14 cellular contexts compared by ENCODE assay signal in genomic region chr9:7137571-7137970, GRCh38.
DNase-seq lines count a peak whose midpoint lies in the region; ATAC-seq and TF ChIP-seq lines count a peak whose summit lies in the region.
"Had no signal": no experiment of that assay in that cellular context is flagged by ENCODE, and none has a peak within 500 bp of the region (broad histone marks: within the 10 kb centered on the region; RNA-seq: fewer than 3 reads in every experiment).

No MANE protein-coding gene starts in this region.

- intact Hi-C loops in gastrocnemius medialis (cut with DNase I; ENCODE audit: low total_unique reads): loop anchor here (1.0 kb wide), 1 partner anchor 33 kb away; no protein-coding TSS in a partner anchor

- H3K27ac ChIP-seq in HEK293 (ENCODE audit: extremely low read depth, low read depth, low read length) (no peak overlapping the region), gastrocnemius medialis (peak overlapping the region in 3 of 4 donors; percentile 58 to 71 (median 61))
- H3K27ac ChIP-seq: C4-2B had no signal

- H3K4me1 Mint-ChIP-seq in central memory CD8-positive, alpha-beta T cell: peaks cover 12% of the 10 kb centered on the region
- H3K4me1 Mint-ChIP-seq: B cell had no signal

- no peaks in the 10 kb centered on the region for H3K27me3 ChIP-seq in gastrocnemius medialis

- no peak overlapping the region for H3K4me3 Mint-ChIP-seq in central memory CD8-positive, alpha-beta T cell
- H3K4me3 Mint-ChIP-seq: B cell; CD4-positive, alpha-beta memory T cell had no signal

- DNase-seq in NCI-H2081 (lab: John Stamatoyannopoulos, UW) (peak; percentile 43 to 84), gastrocnemius medialis (no peak), mesenteric fat pad (ENCODE audit: low spot score) (no peak), kidney tubule cell (ENCODE audit: low spot score) (no peak)
- no peak for DNase-seq in central memory CD8-positive, alpha-beta T cell (ENCODE audit: low spot score in 2 of 2)
- DNase-seq: Caco-2; CD4-positive, alpha-beta memory T cell; DND-41; GDM1; HCEC 1CT had no signal

- H3K36me3 ChIP-seq in HEK293 (ENCODE audit: control insufficient read depth in 2 of 2, insufficient read depth in 1 of 2, low read length in 2 of 2) (no peaks in the 10 kb centered on the region), gastrocnemius medialis (no peaks in the 10 kb centered on the region)

- H3K9me3 Mint-ChIP-seq in central memory CD8-positive, alpha-beta T cell: no peaks in the 10 kb centered on the region
- H3K9me3 Mint-ChIP-seq: CD4-positive, alpha-beta memory T cell had no signal

- H3K4me3 ChIP-seq in HEK293 (ENCODE audit: low read depth, low read length): no peak overlapping the region
- no peak overlapping the region for H3K4me3 ChIP-seq in gastrocnemius medialis

- H3K27me3 Mint-ChIP-seq in central memory CD8-positive, alpha-beta T cell: no peaks in the 10 kb centered on the region
- H3K27me3 Mint-ChIP-seq: B cell; CD4-positive, alpha-beta memory T cell had no signal

- no peak for ATAC-seq in central memory CD8-positive, alpha-beta T cell (replicated peaks; ENCODE audit: extremely low read depth, poor library complexity, severe bottlenecking)
- ATAC-seq in gastrocnemius medialis: no peak
- no peak for ATAC-seq in HG03045 (IDR thresholded peaks at IDR 0.05; ENCODE audit: unreplicated experiment)

- H3K4me1 ChIP-seq in HEK293 (ENCODE audit: control insufficient read depth, insufficient read depth, low read length) (no peaks in the 10 kb centered on the region), gastrocnemius medialis (peaks cover 30 to 32% of the 10 kb centered on the region in 2 donors)
- H3K4me1 ChIP-seq: Caco-2 had no signal

- TF ChIP-seq CTCF in HEK293 (tag by site-specific recombination; IDR thresholded peaks at IDR 0.05) (no peak), gastrocnemius medialis (IDR thresholded peaks at IDR 0.05 in 4 of 5, conservative IDR thresholded peaks at IDR 0.05 in 1 of 5) (no peak)

- in situ Hi-C loops in gastrocnemius medialis (cut with MboI; ENCODE audit: low sequenced_read_pairs in 4 of 4): no loop called here

- H3K9me3 ChIP-seq in HEK293 (ENCODE audit: control insufficient read depth, insufficient read depth, low read depth, low read length) (no peaks in the 10 kb centered on the region), gastrocnemius medialis (no peaks in the 10 kb centered on the region)
- H3K9me3 ChIP-seq: Caco-2 had no signal

- TF ChIP-seq POLR2A in gastrocnemius medialis (IDR thresholded peaks at IDR 0.05): no peak

- CTCF ChIA-PET in HEK293 (lab: Yijun Ruan, JAX): no interaction called here

- H3K27ac Mint-ChIP-seq in central memory CD8-positive, alpha-beta T cell (ENCODE audit: low read depth): peak overlapping the region; percentile 19
- H3K27ac Mint-ChIP-seq: B cell; CD4-positive, alpha-beta memory T cell had no signal

- H3K36me3 Mint-ChIP-seq in central memory CD8-positive, alpha-beta T cell (ENCODE audit: insufficient read depth): peaks cover 21% of the 10 kb centered on the region

- POLR2A ChIA-PET in HEK293 (lab: Yijun Ruan, JAX): no interaction called here

TF ChIP-seq in HEK293, 187 proteins besides CTCF, POLR2A, EP300 and RAD21:
- TF ChIP-seq KLF16 (tag by site-specific recombination; IDR thresholded peaks at IDR 0.05): no peak
- TF ChIP-seq ZIC2 (tag by site-specific recombination; IDR thresholded peaks at IDR 0.05): peak; percentile 53; the same call in 1 of the 2 replicates

Comparison
In these comparisons a context has a peak if more than half of its experiments do, and no peak if none do; other contexts are left out.
1. DNase-seq: peak in NCI-H2081 (2 of 2); none in central memory CD8-positive, alpha-beta T cell (0 of 2), gastrocnemius medialis (0 of 2), mesenteric fat pad (single experiment) and kidney tubule cell (single experiment).